ENCODE assay signal across 2 cellular contexts in the genomic region with DNA sequence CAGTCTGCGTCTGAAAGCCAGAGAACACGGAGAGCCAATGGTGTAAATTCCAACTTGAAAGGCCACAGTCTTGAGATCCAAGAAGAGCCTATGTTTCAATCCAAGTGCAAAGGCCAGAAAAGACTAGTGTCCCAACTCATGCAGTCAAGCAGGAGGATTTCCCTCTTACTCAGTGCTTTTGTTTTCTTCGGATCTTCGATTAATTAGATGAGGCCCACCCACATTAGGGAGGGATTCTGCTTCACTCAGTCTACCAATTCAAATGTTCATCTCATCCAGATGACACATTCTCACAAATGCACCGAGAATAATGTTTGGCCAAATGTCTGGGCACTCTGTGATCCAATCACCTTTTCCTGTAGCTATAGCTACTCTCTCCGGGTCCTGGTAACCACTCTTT.
TF ChIP-seq lines count a peak whose summit lies in the region.

No MANE protein-coding gene starts in this region.

TF ChIP-seq in SK-N-SH, 30 proteins besides CTCF, POLR2A, EP300 and RAD21 (continued from another document):
- TF ChIP-seq, protein P1, sequence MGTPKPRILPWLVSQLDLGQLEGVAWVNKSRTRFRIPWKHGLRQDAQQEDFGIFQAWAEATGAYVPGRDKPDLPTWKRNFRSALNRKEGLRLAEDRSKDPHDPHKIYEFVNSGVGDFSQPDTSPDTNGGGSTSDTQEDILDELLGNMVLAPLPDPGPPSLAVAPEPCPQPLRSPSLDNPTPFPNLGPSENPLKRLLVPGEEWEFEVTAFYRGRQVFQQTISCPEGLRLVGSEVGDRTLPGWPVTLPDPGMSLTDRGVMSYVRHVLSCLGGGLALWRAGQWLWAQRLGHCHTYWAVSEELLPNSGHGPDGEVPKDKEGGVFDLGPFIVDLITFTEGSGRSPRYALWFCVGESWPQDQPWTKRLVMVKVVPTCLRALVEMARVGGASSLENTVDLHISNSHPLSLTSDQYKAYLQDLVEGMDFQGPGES (IDR thresholded peaks at IDR 0.05; ENCODE audit: low read depth, low read length): no peak
- TF ChIP-seq, protein P2, sequence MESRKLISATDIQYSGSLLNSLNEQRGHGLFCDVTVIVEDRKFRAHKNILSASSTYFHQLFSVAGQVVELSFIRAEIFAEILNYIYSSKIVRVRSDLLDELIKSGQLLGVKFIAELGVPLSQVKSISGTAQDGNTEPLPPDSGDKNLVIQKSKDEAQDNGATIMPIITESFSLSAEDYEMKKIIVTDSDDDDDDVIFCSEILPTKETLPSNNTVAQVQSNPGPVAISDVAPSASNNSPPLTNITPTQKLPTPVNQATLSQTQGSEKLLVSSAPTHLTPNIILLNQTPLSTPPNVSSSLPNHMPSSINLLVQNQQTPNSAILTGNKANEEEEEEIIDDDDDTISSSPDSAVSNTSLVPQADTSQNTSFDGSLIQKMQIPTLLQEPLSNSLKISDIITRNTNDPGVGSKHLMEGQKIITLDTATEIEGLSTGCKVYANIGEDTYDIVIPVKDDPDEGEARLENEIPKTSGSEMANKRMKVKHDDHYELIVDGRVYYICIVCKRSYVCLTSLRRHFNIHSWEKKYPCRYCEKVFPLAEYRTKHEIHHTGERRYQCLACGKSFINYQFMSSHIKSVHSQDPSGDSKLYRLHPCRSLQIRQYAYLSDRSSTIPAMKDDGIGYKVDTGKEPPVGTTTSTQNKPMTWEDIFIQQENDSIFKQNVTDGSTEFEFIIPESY (IDR thresholded peaks at IDR 0.05; ENCODE audit: borderline replicate concordance, low read depth): no peak
- TF ChIP-seq RFX5 (IDR thresholded peaks at IDR 0.05; ENCODE audit: low read length): no peak
- TF ChIP-seq, protein P3, sequence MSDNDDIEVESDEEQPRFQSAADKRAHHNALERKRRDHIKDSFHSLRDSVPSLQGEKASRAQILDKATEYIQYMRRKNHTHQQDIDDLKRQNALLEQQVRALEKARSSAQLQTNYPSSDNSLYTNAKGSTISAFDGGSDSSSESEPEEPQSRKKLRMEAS (IDR thresholded peaks at IDR 0.05; ENCODE audit: low read depth): no peak
- TF ChIP-seq CHD2 (IDR thresholded peaks at IDR 0.05; ENCODE audit: low read length, partially characterized antibody): no peak
- TF ChIP-seq, protein P4, sequence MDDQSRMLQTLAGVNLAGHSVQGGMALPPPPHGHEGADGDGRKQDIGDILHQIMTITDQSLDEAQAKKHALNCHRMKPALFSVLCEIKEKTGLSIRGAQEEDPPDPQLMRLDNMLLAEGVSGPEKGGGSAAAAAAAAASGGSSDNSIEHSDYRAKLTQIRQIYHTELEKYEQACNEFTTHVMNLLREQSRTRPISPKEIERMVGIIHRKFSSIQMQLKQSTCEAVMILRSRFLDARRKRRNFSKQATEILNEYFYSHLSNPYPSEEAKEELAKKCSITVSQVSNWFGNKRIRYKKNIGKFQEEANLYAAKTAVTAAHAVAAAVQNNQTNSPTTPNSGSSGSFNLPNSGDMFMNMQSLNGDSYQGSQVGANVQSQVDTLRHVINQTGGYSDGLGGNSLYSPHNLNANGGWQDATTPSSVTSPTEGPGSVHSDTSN (IDR thresholded peaks at IDR 0.05): no peak
- no peak for TF ChIP-seq FOXM1 (IDR thresholded peaks at IDR 0.05; ENCODE audit: low read depth)

TF ChIP-seq in SK-N-SH treated with all-trans-retinoic acid at 6 μM for 48 hours, 23 proteins besides CTCF, POLR2A, EP300 and RAD21 (continued from another document):
- TF ChIP-seq, protein P5, sequence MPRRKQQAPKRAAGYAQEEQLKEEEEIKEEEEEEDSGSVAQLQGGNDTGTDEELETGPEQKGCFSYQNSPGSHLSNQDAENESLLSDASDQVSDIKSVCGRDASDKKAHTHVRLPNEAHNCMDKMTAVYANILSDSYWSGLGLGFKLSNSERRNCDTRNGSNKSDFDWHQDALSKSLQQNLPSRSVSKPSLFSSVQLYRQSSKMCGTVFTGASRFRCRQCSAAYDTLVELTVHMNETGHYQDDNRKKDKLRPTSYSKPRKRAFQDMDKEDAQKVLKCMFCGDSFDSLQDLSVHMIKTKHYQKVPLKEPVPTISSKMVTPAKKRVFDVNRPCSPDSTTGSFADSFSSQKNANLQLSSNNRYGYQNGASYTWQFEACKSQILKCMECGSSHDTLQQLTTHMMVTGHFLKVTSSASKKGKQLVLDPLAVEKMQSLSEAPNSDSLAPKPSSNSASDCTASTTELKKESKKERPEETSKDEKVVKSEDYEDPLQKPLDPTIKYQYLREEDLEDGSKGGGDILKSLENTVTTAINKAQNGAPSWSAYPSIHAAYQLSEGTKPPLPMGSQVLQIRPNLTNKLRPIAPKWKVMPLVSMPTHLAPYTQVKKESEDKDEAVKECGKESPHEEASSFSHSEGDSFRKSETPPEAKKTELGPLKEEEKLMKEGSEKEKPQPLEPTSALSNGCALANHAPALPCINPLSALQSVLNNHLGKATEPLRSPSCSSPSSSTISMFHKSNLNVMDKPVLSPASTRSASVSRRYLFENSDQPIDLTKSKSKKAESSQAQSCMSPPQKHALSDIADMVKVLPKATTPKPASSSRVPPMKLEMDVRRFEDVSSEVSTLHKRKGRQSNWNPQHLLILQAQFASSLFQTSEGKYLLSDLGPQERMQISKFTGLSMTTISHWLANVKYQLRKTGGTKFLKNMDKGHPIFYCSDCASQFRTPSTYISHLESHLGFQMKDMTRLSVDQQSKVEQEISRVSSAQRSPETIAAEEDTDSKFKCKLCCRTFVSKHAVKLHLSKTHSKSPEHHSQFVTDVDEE (CRISPR knock-in tag; IDR thresholded peaks at IDR 0.05): no peak
- no peak for TF ChIP-seq RARB (CRISPR knock-in tag; IDR thresholded peaks at IDR 0.05)
- TF ChIP-seq ARNTL (CRISPR knock-in tag; IDR thresholded peaks at IDR 0.05; ENCODE audit: borderline replicate concordance, low read depth): no peak
- TF ChIP-seq ZNF565 (CRISPR knock-in tag; conservative IDR thresholded peaks at IDR 0.05; ENCODE audit: low read depth): no peak
- TF ChIP-seq CSDC2 (CRISPR knock-in tag; IDR thresholded peaks at IDR 0.05): no peak
- TF ChIP-seq, protein P6, sequence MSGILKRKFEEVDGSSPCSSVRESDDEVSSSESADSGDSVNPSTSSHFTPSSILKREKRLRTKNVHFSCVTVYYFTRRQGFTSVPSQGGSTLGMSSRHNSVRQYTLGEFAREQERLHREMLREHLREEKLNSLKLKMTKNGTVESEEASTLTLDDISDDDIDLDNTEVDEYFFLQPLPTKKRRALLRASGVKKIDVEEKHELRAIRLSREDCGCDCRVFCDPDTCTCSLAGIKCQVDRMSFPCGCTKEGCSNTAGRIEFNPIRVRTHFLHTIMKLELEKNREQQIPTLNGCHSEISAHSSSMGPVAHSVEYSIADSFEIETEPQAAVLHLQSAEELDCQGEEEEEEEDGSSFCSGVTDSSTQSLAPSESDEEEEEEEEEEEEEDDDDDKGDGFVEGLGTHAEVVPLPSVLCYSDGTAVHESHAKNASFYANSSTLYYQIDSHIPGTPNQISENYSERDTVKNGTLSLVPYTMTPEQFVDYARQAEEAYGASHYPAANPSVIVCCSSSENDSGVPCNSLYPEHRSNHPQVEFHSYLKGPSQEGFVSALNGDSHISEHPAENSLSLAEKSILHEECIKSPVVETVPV (CRISPR knock-in tag; IDR thresholded peaks at IDR 0.05): no peak
- TF ChIP-seq GLIS3 (CRISPR knock-in tag; IDR thresholded peaks at IDR 0.05): no peak
- TF ChIP-seq ZFP3 (CRISPR knock-in tag; IDR thresholded peaks at IDR 0.05): no peak
- TF ChIP-seq ZNF70 (CRISPR knock-in tag; IDR thresholded peaks at IDR 0.05): no peak
- TF ChIP-seq TOX (CRISPR knock-in tag; IDR thresholded peaks at IDR 0.05; ENCODE audit: borderline replicate concordance): no peak
- TF ChIP-seq, protein P7, sequence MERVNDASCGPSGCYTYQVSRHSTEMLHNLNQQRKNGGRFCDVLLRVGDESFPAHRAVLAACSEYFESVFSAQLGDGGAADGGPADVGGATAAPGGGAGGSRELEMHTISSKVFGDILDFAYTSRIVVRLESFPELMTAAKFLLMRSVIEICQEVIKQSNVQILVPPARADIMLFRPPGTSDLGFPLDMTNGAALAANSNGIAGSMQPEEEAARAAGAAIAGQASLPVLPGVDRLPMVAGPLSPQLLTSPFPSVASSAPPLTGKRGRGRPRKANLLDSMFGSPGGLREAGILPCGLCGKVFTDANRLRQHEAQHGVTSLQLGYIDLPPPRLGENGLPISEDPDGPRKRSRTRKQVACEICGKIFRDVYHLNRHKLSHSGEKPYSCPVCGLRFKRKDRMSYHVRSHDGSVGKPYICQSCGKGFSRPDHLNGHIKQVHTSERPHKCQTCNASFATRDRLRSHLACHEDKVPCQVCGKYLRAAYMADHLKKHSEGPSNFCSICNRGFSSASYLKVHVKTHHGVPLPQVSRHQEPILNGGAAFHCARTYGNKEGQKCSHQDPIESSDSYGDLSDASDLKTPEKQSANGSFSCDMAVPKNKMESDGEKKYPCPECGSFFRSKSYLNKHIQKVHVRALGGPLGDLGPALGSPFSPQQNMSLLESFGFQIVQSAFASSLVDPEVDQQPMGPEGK (CRISPR knock-in tag; IDR thresholded peaks at IDR 0.05; ENCODE audit: borderline replicate concordance): no peak
